23 cellular contexts compared by ENCODE assay signal in genomic region chr3:138459619-138460535, GRCh38. TPM values are rescaled to one million over a fixed set of nuclear protein-coding genes. Genes with fewer than 3 reads are reported as not detected.
DNase-seq lines count a peak whose midpoint lies in the region; ATAC-seq and TF ChIP-seq lines count a peak whose summit lies in the region.
"Had no signal": no experiment of that assay in that cellular context is flagged by ENCODE, and none has a peak within 500 bp of the region (broad histone marks: within the 10 kb centered on the region; RNA-seq: fewer than 3 reads in every experiment).

No MANE protein-coding gene starts in this region.

- ATAC-seq in SK-N-SH treated with all-trans-retinoic acid at 6 μM for 48 hours (0 out of 3 replicates have a peak, but pooled peaks have one; percentile 17), heart right ventricle (peak in 6 of 8 donors; percentile 27 to 52 (median 45))
- ATAC-seq: GM12878 had no signal

- CTCF ChIA-PET in SK-N-SH (lab: Yijun Ruan, JAX) = interaction anchor here (0.8 to 4.4 kb wide), 6 partner anchors 8 to 477 kb away, joined by 3 to 10 read pairs (median 6); no protein-coding TSS in a partner anchor

- H3K9me3 ChIP-seq in SK-N-SH (no peaks in the 10 kb centered on the region), SJCRH30 (replicated peaks) (no peaks in the 10 kb centered on the region), heart right ventricle (no peaks in the 10 kb centered on the region), testis (no peaks in the 10 kb centered on the region)
- H3K9me3 ChIP-seq: BLaER1, thyroid gland had no signal

- no peaks in the 10 kb centered on the region for H3K4me1 ChIP-seq in SK-N-SH (ENCODE audit: control insufficient read depth in 1 of 2, insufficient read depth in 2 of 2, low read depth in 1 of 2, low read length in 1 of 2)
- H3K4me1 ChIP-seq in SJCRH30 = peaks cover 44% of the 10 kb centered on the region
- H3K4me1 ChIP-seq in heart right ventricle = peaks cover 0 to 18% (median 0%) of the 10 kb centered on the region in 9 donors
- H3K4me1 ChIP-seq in testis = no peaks in the 10 kb centered on the region

- intact Hi-C loops in heart right ventricle (cut with DNase I) (no loop called here), testis (cut with DNase I; ENCODE audit: low total_unique reads) (no loop called here)

- H3K9ac ChIP-seq in SK-N-SH = no peak overlapping the region
- H3K9ac ChIP-seq: BLaER1 had no signal

- no peak overlapping the region for H2AFZ ChIP-seq in SK-N-SH (ENCODE audit: low read depth)

- no peak overlapping the region for H3K27ac ChIP-seq in SK-N-SH (ENCODE audit: low read depth in 2 of 2, low read length in 1 of 2)
- H3K27ac ChIP-seq in SJCRH30 = peak overlapping the region; percentile 56
- peak overlapping the region in 2 of 10 donors; percentile 6 to 9 for H3K27ac ChIP-seq in heart right ventricle
- H3K27ac ChIP-seq in testis = no peak overlapping the region
- H3K27ac ChIP-seq: BLaER1, thyroid gland had no signal

- H3K27me3 ChIP-seq in SK-N-SH (ENCODE audit: insufficient read depth) (no peaks in the 10 kb centered on the region), SJCRH30 (no peaks in the 10 kb centered on the region), heart right ventricle (no peaks in the 10 kb centered on the region), testis (no peaks in the 10 kb centered on the region)
- H3K27me3 ChIP-seq: BLaER1, thyroid gland had no signal

- TF ChIP-seq CTCF in SK-N-SH (IDR thresholded peaks at IDR 0.05) = no peak
- TF ChIP-seq CTCF in heart right ventricle (IDR thresholded peaks at IDR 0.05) = no peak
- no peak for TF ChIP-seq CTCF in testis (IDR thresholded peaks at IDR 0.05)

- WGBS in SK-N-SH (ENCODE audit: low lambda C conversion rate) = 57% methylated on average over 1 of the region's 15 CpGs
- 79 to 80% methylated on average over 15 of the region's 15 CpGs for WGBS in heart right ventricle, 2 donors
- 86 to 92% methylated on average over 9 to 15 of the region's 15 CpGs for WGBS in testis, 2 donors

- DNase-seq in SK-N-SH (no peak), SJCRH30 (peak; percentile 76 to 82), heart right ventricle (no peak), testis (peak; percentile 13), NCI-H748 treated with DMSO at 0.1 percent for 48 hours (lab: John Stamatoyannopoulos, UW) (no peak), NCI-H2107 (lab: John Stamatoyannopoulos, UW) (no peak), GDM1 (lab: John Stamatoyannopoulos, UW) (no peak)
- DNase-seq: activated CD4-positive, CD25-positive, alpha-beta regulatory T cell; amniotic stem cell; caudate nucleus; effector memory CD4-positive, alpha-beta T cell; GF-D8; mesendoderm; MM.1S; NCI-H146; nephron progenitor cell; SIG-M5; stimulated activated CD4-positive, alpha-beta T cell treated with anti-CD3 and anti-CD28 coated beads, Interleukin-12 subunit alpha, Interleukin-12 subunit beta, amount 100 ng/mL, for 4 hours had no signal

- TF ChIP-seq RAD21 in SK-N-SH (IDR thresholded peaks at IDR 0.05; ENCODE audit: low read length) = no peak

- H3F3A ChIP-seq in SK-N-SH (replicated peaks; ENCODE audit: insufficient read depth) = no peaks in the 10 kb centered on the region

- no peak overlapping the region for H3K4me3 ChIP-seq in SK-N-SH (ENCODE audit: low read depth in 2 of 2, low read length in 1 of 2)
- H3K4me3 ChIP-seq in SJCRH30 = no peak overlapping the region
- H3K4me3 ChIP-seq in heart right ventricle = no peak overlapping the region
- H3K4me3 ChIP-seq in testis = no peak overlapping the region
- H3K4me3 ChIP-seq: BLaER1, GM12878, thyroid gland had no signal

- H3K4me2 ChIP-seq in SK-N-SH = no peak overlapping the region
- H3K4me2 ChIP-seq: BLaER1 had no signal

- no peak for TF ChIP-seq EP300 in SK-N-SH (IDR thresholded peaks at IDR 0.05; ENCODE audit: borderline replicate concordance in 1 of 2, low read depth in 1 of 2, low read length in 1 of 2)

- H3K9me2 ChIP-seq in SK-N-SH = no peaks in the 10 kb centered on the region

- POLR2A ChIA-PET in SK-N-SH (lab: Yijun Ruan, JAX) = no interaction called here

- H3K79me2 ChIP-seq in SK-N-SH (ENCODE audit: insufficient read depth) = no peaks in the 10 kb centered on the region

- no peak for TF ChIP-seq POLR2A in testis (IDR thresholded peaks at IDR 0.05)

- no peaks in the 10 kb centered on the region for H4K20me1 ChIP-seq in SK-N-SH (ENCODE audit: insufficient read depth)
- H4K20me1 ChIP-seq: BLaER1 had no signal

- H3K36me3 ChIP-seq in SK-N-SH (replicated peaks in 1 of 2; ENCODE audit: control insufficient read depth in 1 of 2, insufficient read depth in 2 of 2, low read length in 1 of 2) (no peaks in the 10 kb centered on the region), SJCRH30 (no peaks in the 10 kb centered on the region), heart right ventricle (no peaks in the 10 kb centered on the region), testis (ENCODE audit: low read depth, missing control alignments) (no peaks in the 10 kb centered on the region)
- H3K36me3 ChIP-seq: BLaER1, thyroid gland had no signal

TF ChIP-seq in SK-N-SH treated with all-trans-retinoic acid at 6 μM for 48 hours, 23 proteins besides CTCF, POLR2A, EP300 and RAD21 (continues in another document):
- TF ChIP-seq BACH2 (CRISPR knock-in tag; IDR thresholded peaks at IDR 0.05; ENCODE audit: borderline replicate concordance) = no peak
- no peak for TF ChIP-seq ESRRG (CRISPR knock-in tag; IDR thresholded peaks at IDR 0.05)
- TF ChIP-seq TSHZ2 (CRISPR knock-in tag; IDR thresholded peaks at IDR 0.05) = no peak

TF ChIP-seq in SK-N-SH, 30 proteins besides CTCF, POLR2A, EP300 and RAD21:
- TF ChIP-seq ELF1 (IDR thresholded peaks at IDR 0.05) (no peak), SIN3A (IDR thresholded peaks at IDR 0.05; ENCODE audit: borderline replicate concordance, low read depth, low read length) (no peak), MXI1 (IDR thresholded peaks at IDR 0.05; ENCODE audit: low read depth, low read length) (no peak)

RNA-seq across cellular contexts. Expression of gene ESYT3, which starts 25.5 kb away (rescaled TPM):
- polyA plus RNA-seq in SK-N-SH (2012; rRNA removed) = 0.24 and 0.33 TPM in 2 replicates
- polyA plus RNA-seq in SK-N-SH (2012; cell fraction: cytosol; rRNA removed) = 0.12 and 0.20 TPM in 2 replicates
- 1.3 and 1.7 TPM in 2 replicates for polyA plus RNA-seq in SK-N-SH (2012; cell fraction: nucleus; rRNA removed)
- total RNA-seq in SJCRH30 (2014; rRNA removed; shearing (Covaris generic)) = 0.56 and 0.69 TPM in 2 replicates
- total RNA-seq in heart right ventricle = 1 to 10 TPM in 8 of 10 donors, under 1 TPM in 2; 0.82 to 2.4 (median 1.2) TPM
- polyA plus RNA-seq in heart right ventricle = under 1 TPM; 0.26 to 0.80 TPM
- total RNA-seq in testis = 1 to 10 TPM; 5.2 to 5.4 TPM
- polyA plus RNA-seq in testis (ENCODE audit: insufficient read depth, low read depth, low replicate concordance) = 1.2 TPM
- total RNA-seq: GM12878 had no signal
- polyA plus RNA-seq: fibroblast of lung, GM12878 had no signal

Comparison
In these comparisons a context has a peak if more than half of its experiments do, and no peak if none do; other contexts are left out.
1. DNase-seq: peak in SJCRH30 (2 of 2) and testis (single experiment); none in SK-N-SH (single experiment), heart right ventricle (0 of 2), NCI-H748 treated with DMSO at 0.1 percent for 48 hours (single experiment), NCI-H2107 (single experiment) and GDM1 (single experiment).